In genomic region chrY:19290925-19291324, GRCh38 we compare ENCODE assay signal across 1 cellular context.
TF ChIP-seq lines count a peak whose summit lies in the region.

No MANE protein-coding gene starts in this region.

TF ChIP-seq in GM23338, 12 proteins besides CTCF, POLR2A, EP300 and RAD21 (continued from another document):
- TF ChIP-seq REST (IDR thresholded peaks at IDR 0.05; ENCODE audit: unreplicated experiment) (no peak), ZNF462 (CRISPR knock-in tag; IDR thresholded peaks at IDR 0.05) (no peak), ZNF114 (CRISPR knock-in tag; IDR thresholded peaks at IDR 0.05) (no peak), STAT1 (IDR thresholded peaks at IDR 0.05; ENCODE audit: unreplicated experiment) (no peak), ETS1 (IDR thresholded peaks at IDR 0.05) (no peak), POLR2AphosphoS5 (IDR thresholded peaks at IDR 0.05; ENCODE audit: low read depth) (no peak), EZH2 (IDR thresholded peaks at IDR 0.05; ENCODE audit: low read depth, unreplicated experiment) (no peak), ZNF331 (CRISPR knock-in tag; IDR thresholded peaks at IDR 0.05; ENCODE audit: low read depth) (no peak), NANOG (IDR thresholded peaks at IDR 0.05; ENCODE audit: borderline replicate concordance) (no peak), CREB1 (CRISPR knock-in tag; IDR thresholded peaks at IDR 0.05; ENCODE audit: low read depth) (no peak)
TF ChIP-seq in GM23338: peak in this region for 0.
